Comparison of ENCODE assay signal across 13 cellular contexts in the genomic region with DNA sequence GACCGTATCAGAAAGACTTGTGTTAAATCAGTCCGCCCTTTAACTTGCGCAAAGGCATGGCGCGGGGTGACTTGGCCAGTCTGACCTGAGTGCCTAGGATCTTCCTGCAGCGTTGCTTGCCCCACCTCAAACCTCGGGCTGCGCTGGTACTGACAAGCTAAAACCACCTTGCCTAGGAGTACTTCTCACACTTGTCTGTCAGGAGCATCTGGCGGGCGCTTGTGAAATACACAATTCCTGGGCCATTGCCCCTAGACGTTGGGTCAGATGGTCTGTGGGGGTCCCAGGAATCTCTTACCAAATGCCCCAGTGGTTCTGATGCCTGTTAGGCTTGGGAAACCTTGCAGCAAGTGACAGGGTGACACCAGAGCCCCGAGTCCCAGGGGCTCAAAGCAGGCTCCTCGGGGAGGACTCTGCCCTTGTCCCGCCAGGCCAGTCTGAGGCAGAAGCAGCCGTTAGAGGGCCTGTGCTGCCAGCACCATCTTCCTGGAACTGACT.
"Had no signal": no experiment of that assay in that cellular context is flagged by ENCODE, and none has a peak within 500 bp of the region (broad histone marks: within the 10 kb centered on the region; RNA-seq: fewer than 3 reads in every experiment).

No MANE protein-coding gene starts in this region.

- H3K27ac Mint-ChIP-seq: activated naive CD4-positive, alpha-beta T cell treated with anti-CD3 and anti-CD28 coated beads, Interleukin-2, amount 50 U/mL, for 72 hours; type B pancreatic cell had no signal

- FAIRE-seq: endometrium, islet of Langerhans had no signal

- H3K4me3 ChIP-seq: breast epithelium, dorsolateral prefrontal cortex, esophagus muscularis mucosa, left lung, ovary, skin epidermis had no signal

- DNase-seq: activated CD4-positive, alpha-beta T cell treated with anti-CD3 and anti-CD28 coated beads for 48 hours; mesenchymal stem cell; ovary had no signal

- H3K27me3 ChIP-seq: breast epithelium, dorsolateral prefrontal cortex, esophagus muscularis mucosa, left lung, ovary had no signal

- H3K36me3 Mint-ChIP-seq: activated naive CD4-positive, alpha-beta T cell treated with anti-CD3 and anti-CD28 coated beads, Interleukin-2, amount 50 U/mL, for 72 hours had no signal

- H3K9me3 ChIP-seq: breast epithelium, esophagus muscularis mucosa, left lung, ovary had no signal

- ATAC-seq: activated naive CD4-positive, alpha-beta T cell treated with anti-CD3 and anti-CD28 coated beads, Interleukin-2, amount 50 U/mL, for 72 hours; left lung had no signal

- H3K27ac ChIP-seq: esophagus muscularis mucosa, left lung, ovary had no signal

- H3K36me3 ChIP-seq: breast epithelium, ovary had no signal

- H3K4me3 Mint-ChIP-seq: neural crest cell, type B pancreatic cell had no signal

- H3K9me3 Mint-ChIP-seq: activated naive CD4-positive, alpha-beta T cell treated with anti-CD3 and anti-CD28 coated beads, Interleukin-2, amount 50 U/mL, for 72 hours; neural crest cell; type B pancreatic cell had no signal

- H3K27me3 Mint-ChIP-seq: type B pancreatic cell had no signal
